Comparison of ENCODE assay signal across 30 cellular contexts in genomic region chr20:1308067-1308701, GRCh38. TPM values are rescaled to one million over a fixed set of nuclear protein-coding genes. Genes with fewer than 3 reads are reported as not detected.
DNase-seq lines count a peak whose midpoint lies in the region; ATAC-seq, FAIRE-seq and TF ChIP-seq lines count a peak whose summit lies in the region.
"Had no signal": no experiment of that assay in that cellular context is flagged by ENCODE, and none has a peak within 500 bp of the region (broad histone marks: within the 10 kb centered on the region; RNA-seq: fewer than 3 reads in every experiment).

No MANE protein-coding gene starts in this region.

- no peak for TF ChIP-seq CTCF in kidney (IDR thresholded peaks at IDR 0.05; ENCODE audit: borderline replicate concordance, extremely low read depth, insufficient read depth)

- no peak for ATAC-seq in activated naive CD4-positive, alpha-beta T cell treated with anti-CD3 and anti-CD28 coated beads, Interleukin-2, amount 50 U/mL, for 72 hours
- ATAC-seq in HG02610 (IDR thresholded peaks at IDR 0.05; ENCODE audit: unreplicated experiment), result no peak
- ATAC-seq: PC-3, SK-N-SH treated with all-trans-retinoic acid at 6 μM for 48 hours had no signal

- H3K9ac ChIP-seq in HUES64 (ENCODE audit: low read depth, low read length) (0 out of 2 replicates have a peak overlapping the region, but pooled peaks have one; percentile 17), kidney (ENCODE audit: low read length in 2 of 2) (no peak overlapping the region)
- H3K9ac ChIP-seq: BLaER1 had no signal

- H3K36me3 Mint-ChIP-seq in activated naive CD4-positive, alpha-beta T cell treated with anti-CD3 and anti-CD28 coated beads, Interleukin-2, amount 50 U/mL, for 72 hours, result peaks cover 0 to 4% of the 10 kb centered on the region in 2 donors

- H3K4me1 ChIP-seq in HUES64 (ENCODE audit: insufficient read depth, low read length), result peaks cover 9% of the 10 kb centered on the region; the same call in 1 of the 2 replicates
- no peaks in the 10 kb centered on the region for H3K4me1 ChIP-seq in kidney (ENCODE audit: control insufficient read depth in 1 of 2, insufficient read depth in 1 of 2, low read depth in 1 of 2, low read length in 2 of 2)
- H3K4me1 ChIP-seq: SJCRH30 had no signal

- FAIRE-seq in kidney (lab: Jason Lieb, UNC), result no peak
- FAIRE-seq: A204.1, GM12892, GM19239, H54, HTR-8/SVneo had no signal

- H3K9me3 Mint-ChIP-seq in activated naive CD4-positive, alpha-beta T cell treated with anti-CD3 and anti-CD28 coated beads, Interleukin-2, amount 50 U/mL, for 72 hours, result no peaks in the 10 kb centered on the region
- H3K9me3 Mint-ChIP-seq: CD4-positive, CD25-positive, alpha-beta regulatory T cell had no signal

- WGBS in HUES64, result 88% methylated on average over 13 of the region's 13 CpGs

- intact Hi-C loops in kidney (cut with DNase I) (no loop called here), posterior vena cava (cut with DNase I) (no loop called here)

- peaks cover 9% of the 10 kb centered on the region for H3K27me3 ChIP-seq in HUES64 (ENCODE audit: insufficient read depth, low read length)
- H3K27me3 ChIP-seq: BLaER1, MG63, SJCRH30 had no signal

- no peak for DNase-seq in activated naive CD4-positive, alpha-beta T cell treated with anti-CD3 and anti-CD28 coated beads, Interleukin-2, amount 50 U/mL, for 72 hours (ENCODE audit: low spot score in 2 of 2)
- DNase-seq in activated naive CD4-positive, alpha-beta T cell treated with anti-CD3 and anti-CD28 coated beads, Interleukin-2, amount 50 U/mL, for 16 hours, result no peak
- DNase-seq in kidney, result peak; percentile 62
- peak; percentile 42 for DNase-seq in posterior vena cava (ENCODE audit: low spot score)
- no peak for DNase-seq in NCI-H1930 (lab: John Stamatoyannopoulos, UW)
- no peak for DNase-seq in stimulated activated CD4-positive, alpha-beta T cell treated with anti-CD3 and anti-CD28 coated beads, Interleukin-12 subunit alpha, Interleukin-12 subunit beta, amount 100 ng/mL, for 4 hours
- DNase-seq: CD4-positive, CD25-positive, alpha-beta regulatory T cell; DMS153; DND-41; IMR-90; KG1; MG63; NCI-H1105 treated with DMSO at 0.1 percent for 48 hours; NCI-H1694; NCI-H2081; NCI-H2171; NCI-H345; NCI-H524 treated with DMSO at 0.1 percent for 48 hours; NCI-H774; PC-3; SJCRH30 had no signal

- no peaks in the 10 kb centered on the region for H3K9me3 ChIP-seq in HUES64 (ENCODE audit: insufficient read depth, low read depth, low read length)
- H3K9me3 ChIP-seq in kidney (ENCODE audit: control insufficient read depth in 1 of 2, low read length in 2 of 2), result no peaks in the 10 kb centered on the region
- H3K9me3 ChIP-seq: BLaER1, MG63, SJCRH30 had no signal

- H3K27ac ChIP-seq in HUES64 (ENCODE audit: low read depth, low read length) (no peak overlapping the region; the same call in 1 of the 2 replicates), kidney (ENCODE audit: low read depth in 2 of 2, low read length in 2 of 2) (no peak overlapping the region)
- H3K27ac ChIP-seq: BLaER1, SJCRH30 had no signal

- H3K36me3 ChIP-seq in HUES64 (ENCODE audit: insufficient read depth, low read length), result no peaks in the 10 kb centered on the region
- H3K36me3 ChIP-seq in kidney (ENCODE audit: control insufficient read depth in 1 of 2, insufficient read depth in 2 of 2, low read length in 2 of 2), result no peaks in the 10 kb centered on the region
- H3K36me3 ChIP-seq: BLaER1, MG63, SJCRH30 had no signal

- H3K27ac Mint-ChIP-seq in activated naive CD4-positive, alpha-beta T cell treated with anti-CD3 and anti-CD28 coated beads, Interleukin-2, amount 50 U/mL, for 72 hours, result peak overlapping the region; percentile 24 to 84

- H3K4me3 ChIP-seq in HUES64 (ENCODE audit: low read length) (no peak overlapping the region), kidney (ENCODE audit: low read length in 2 of 2) (no peak overlapping the region)
- H3K4me3 ChIP-seq: BLaER1, MG63, SJCRH30 had no signal

RNA-seq across cellular contexts. Expression of gene SDCBP2, which starts 20.8 kb away (rescaled TPM):
- total RNA-seq in activated naive CD4-positive, alpha-beta T cell treated with anti-CD3 and anti-CD28 coated beads, Interleukin-2, amount 50 U/mL, for 72 hours, result 10 to 100 TPM in 1 of 2 donors, 1 to 10 TPM in 1; 4.9 to 18.5 TPM
- 1.3 TPM for polyA plus RNA-seq in HUES64 (2013, experiment 1 of 2)
- 1.8 TPM for polyA plus RNA-seq in HUES64 (2013, experiment 2 of 2)
- 18.3 TPM for total RNA-seq in kidney
- 10.3 TPM for polyA plus RNA-seq in kidney (ENCODE audit: insufficient read depth, low read depth, low replicate concordance)
- 1 to 10 TPM; 3.1 to 5.4 TPM for total RNA-seq in posterior vena cava

RNA-seq across cellular contexts. Expression of gene SNPH, which starts 42.1 kb away (rescaled TPM):
- 1 to 10 TPM; 3.2 to 4.8 TPM for total RNA-seq in activated naive CD4-positive, alpha-beta T cell treated with anti-CD3 and anti-CD28 coated beads, Interleukin-2, amount 50 U/mL, for 72 hours
- polyA plus RNA-seq in HUES64 (2013, experiment 1 of 2), result 1.4 TPM
- 1.5 TPM for polyA plus RNA-seq in HUES64 (2013, experiment 2 of 2)
- total RNA-seq in kidney, result 3.1 TPM
- 3.1 TPM for polyA plus RNA-seq in kidney (ENCODE audit: insufficient read depth, low read depth, low replicate concordance)
- 10 to 100 TPM in 1 of 2 donors, 1 to 10 TPM in 1; 8.9 to 11.9 TPM for total RNA-seq in posterior vena cava

Comparison
In these comparisons a context has a peak if more than half of its experiments do, and no peak if none do; other contexts are left out.
1. DNase-seq: peak in kidney (single experiment) and posterior vena cava (single experiment); none in activated naive CD4-positive, alpha-beta T cell treated with anti-CD3 and anti-CD28 coated beads, Interleukin-2, amount 50 U/mL, for 72 hours (0 of 2), activated naive CD4-positive, alpha-beta T cell treated with anti-CD3 and anti-CD28 coated beads, Interleukin-2, amount 50 U/mL, for 16 hours (single experiment), NCI-H1930 (0 of 2) and stimulated activated CD4-positive, alpha-beta T cell treated with anti-CD3 and anti-CD28 coated beads, Interleukin-12 subunit alpha, Interleukin-12 subunit beta, amount 100 ng/mL, for 4 hours (single experiment).